ENCODE assay signal across 27 cellular contexts in the genomic region with DNA sequence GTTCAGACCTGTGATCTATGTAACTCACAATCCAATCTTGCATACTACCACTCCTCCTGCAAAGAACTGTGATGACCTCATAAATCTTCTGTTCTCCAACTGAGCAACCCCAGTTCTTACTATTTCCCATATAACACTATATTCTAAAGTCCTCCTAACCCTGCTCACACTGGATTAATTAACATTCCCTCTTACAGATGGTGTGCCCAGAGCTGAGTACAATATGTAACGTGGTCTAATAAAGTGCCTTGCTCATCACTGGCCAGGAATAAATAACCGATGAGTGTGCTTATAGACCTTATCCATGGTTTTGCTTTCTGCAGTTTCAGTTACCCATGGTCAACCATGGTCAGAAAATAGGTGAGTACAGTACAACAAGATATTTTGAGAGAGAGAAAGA.
"Had no signal": no experiment of that assay in that cellular context is flagged by ENCODE, and none has a peak within 500 bp of the region (broad histone marks: within the 10 kb centered on the region; RNA-seq: fewer than 3 reads in every experiment).

No MANE protein-coding gene starts in this region.

- ATAC-seq: activated CD8-positive, alpha-beta memory T cell treated with anti-CD3 and anti-CD28 coated beads, Interleukin-2, amount 10 ng/mL, durations not matched to agents 7 days and 5 days; activated naive CD4-positive, alpha-beta T cell treated with anti-CD3 and anti-CD28 coated beads, Interleukin-2, amount 50 U/mL, for 72 hours; activated naive CD8-positive, alpha-beta T cell treated with anti-CD3 and anti-CD28 coated beads, Interleukin-2, amount 50 U/mL, for 24 hours; body of pancreas; SK-N-SH treated with all-trans-retinoic acid at 6 μM for 48 hours; WTC11 had no signal

- H3K36me3 ChIP-seq: ascending aorta, Peyer's patch, SJCRH30 had no signal

- H3K9me3 ChIP-seq: ascending aorta, body of pancreas, Peyer's patch had no signal

- DNase-seq: activated CD4-positive, alpha-beta T cell treated with anti-CD3 and anti-CD28 coated beads for 48 hours; activated CD4-positive, alpha-beta T cell treated with anti-CD3 and anti-CD28 coated beads, Interleukin-2, amount 50 U/mL, for 4 hours; activated CD4-positive, CD25-positive, alpha-beta regulatory T cell treated with anti-CD3 and anti-CD28 coated beads, Interleukin-2, amount 50 U/mL, for 72 hours; activated CD8-positive, alpha-beta memory T cell treated with anti-CD3 and anti-CD28 coated beads, Interleukin-2, amount 10 ng/mL, durations not matched to agents 7 days and 5 days; activated effector memory CD4-positive, alpha-beta T cell treated with Interleukin-2 at 50 U/mL for 16 hours; activated naive CD4-positive, alpha-beta T cell treated with Interleukin-2 at 50 U/mL for 16 hours; activated naive CD8-positive, alpha-beta T cell treated with anti-CD3 and anti-CD28 coated beads, Interleukin-2, amount 50 U/mL, for 24 hours; activated T-cell treated with anti-CD3 and anti-CD28 coated beads, Interleukin-2, amount 50 U/mL, for 24 hours; amniotic stem cell; body of pancreas; central memory CD4-positive, alpha-beta T cell; NCI-H1092; NCI-H1417 treated with DMSO at 0.1 percent for 48 hours; NCI-H1694; NCI-H2029 treated with DMSO at 0.1 percent for 48 hours; NCI-H345; NCI-H510A; NCI-H69; Peyer's patch; Right ventricle myocardium superior; SJCRH30; SW 1271 had no signal

- H3K4me3 ChIP-seq: ascending aorta, body of pancreas, Peyer's patch, SJCRH30 had no signal

- H3K27ac ChIP-seq: ascending aorta, body of pancreas, Peyer's patch, RWPE1, SJCRH30 had no signal
